10 cellular contexts compared by ENCODE assay signal in the genomic region with DNA sequence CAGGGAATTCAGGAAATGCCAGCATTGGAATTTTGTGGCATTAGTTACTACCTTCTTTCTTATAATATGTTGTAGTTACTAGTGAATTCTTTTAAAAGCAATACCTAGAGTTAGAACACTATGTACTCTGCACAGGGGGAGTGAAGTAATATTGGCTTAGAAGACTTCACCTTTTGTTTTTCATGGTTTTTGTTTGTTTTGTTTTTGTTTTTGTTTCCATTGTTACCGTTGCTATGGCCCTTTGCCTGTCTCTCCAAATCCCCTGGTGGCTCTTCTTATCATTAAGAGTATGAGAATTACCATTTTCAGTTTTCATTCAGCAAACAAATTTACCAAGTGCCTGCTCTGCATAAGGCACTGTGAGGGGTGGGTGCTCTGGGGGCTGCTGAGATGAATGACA.
DNase-seq lines count a peak whose midpoint lies in the region; TF ChIP-seq lines count a peak whose summit lies in the region.
"Had no signal": no experiment of that assay in that cellular context is flagged by ENCODE, and none has a peak within 500 bp of the region (broad histone marks: within the 10 kb centered on the region; RNA-seq: fewer than 3 reads in every experiment).

No MANE protein-coding gene starts in this region.

- CTCF ChIA-PET in Calu3 (lab: Charles Lee) = no interaction called here

- DNase-seq in NCI-H2107 treated with DMSO at 0.1 percent for 48 hours (lab: John Stamatoyannopoulos, UW; ENCODE audit: unreplicated experiment) (peak; percentile 23), NCI-H2107 (lab: John Stamatoyannopoulos, UW) (no peak), NCI-H2029 treated with DMSO at 0.1 percent for 48 hours (lab: John Stamatoyannopoulos, UW) (peak; percentile 44), endodermal cell (no peak), renal cortical epithelial cell (ENCODE audit: low read depth) (peak; percentile 94), Calu3 (no peak), sigmoid colon (no peak)
- DNase-seq in activated CD4-positive, CD25-positive, alpha-beta regulatory T cell treated with anti-CD3 and anti-CD28 coated beads, Interleukin-2, amount 50 U/mL, for 72 hours = no peak
- DNase-seq: activated CD4-positive, alpha-beta T cell treated with anti-CD3 and anti-CD28 coated beads, Interleukin-2, amount 10 ng/mL, durations not matched to agents 7 days and 5 days; glutamatergic neuron had no signal

- intact Hi-C loops in Calu3 (cut with micrococcal nuclease; ENCODE audit: unreplicated experiment) = no loop called here
- intact Hi-C loops in sigmoid colon (cut with DNase I) = no loop called here

- H3K36me3 Mint-ChIP-seq in endodermal cell (ENCODE audit: low read depth) (peaks cover 2% of the 10 kb centered on the region), Calu3 (ENCODE audit: insufficient read depth, unreplicated experiment) (no peaks in the 10 kb centered on the region)

- H3K36me3 ChIP-seq in endodermal cell (ENCODE audit: control insufficient read depth, insufficient read depth, low read length) (peaks cover 20% of the 10 kb centered on the region), sigmoid colon (peaks cover 0 to 19% (median 6%) of the 10 kb centered on the region in 4 donors)

- no peak overlapping the region for H3K4me3 ChIP-seq in endodermal cell (ENCODE audit: low read length)
- no peak overlapping the region for H3K4me3 ChIP-seq in sigmoid colon

- H3K4me1 ChIP-seq in endodermal cell (ENCODE audit: control insufficient read depth, insufficient read depth, low read length) (peaks cover 10% of the 10 kb centered on the region), sigmoid colon (peaks cover 0 to 31% (median 23%) of the 10 kb centered on the region in 4 donors)

- H3K9me3 ChIP-seq in endodermal cell (ENCODE audit: control insufficient read depth, low read length) (no peaks in the 10 kb centered on the region), sigmoid colon (no peaks in the 10 kb centered on the region)

- TF ChIP-seq CTCF in endodermal cell (conservative IDR thresholded peaks at IDR 0.05) (peak; percentile 26), Calu3 (IDR thresholded peaks at IDR 0.05; ENCODE audit: unreplicated experiment) (no peak), sigmoid colon (IDR thresholded peaks at IDR 0.05) (no peak)

- no peak for TF ChIP-seq EP300 in sigmoid colon (IDR thresholded peaks at IDR 0.05)

- H3K27ac ChIP-seq in endodermal cell (ENCODE audit: low read depth, low read length) = no peak overlapping the region
- peak overlapping the region in 1 of 4 donors; percentile 58 for H3K27ac ChIP-seq in sigmoid colon

- H3K27ac Mint-ChIP-seq in endodermal cell (peak overlapping the region; percentile 88), Calu3 (ENCODE audit: unreplicated experiment) (no peak overlapping the region)

- 33% methylated on average over 1 of the region's 1 CpG; no CpG with 5 or more reads in 1 of the 2 experiments for WGBS in endodermal cell (ENCODE audit: insufficient coverage in 1 of 2, insufficient read length in 1 of 2), 2 experiments
- WGBS in sigmoid colon, 2 donors = 35 to 70% methylated on average over 1 of the region's 1 CpG

- H3K27me3 ChIP-seq in endodermal cell (ENCODE audit: control insufficient read depth, insufficient read depth, low read length, poor library complexity, severe bottlenecking) = no peaks in the 10 kb centered on the region
- no peaks in the 10 kb centered on the region for H3K27me3 ChIP-seq in sigmoid colon

- no peak for TF ChIP-seq POLR2A in sigmoid colon (IDR thresholded peaks at IDR 0.05)

- H3K4me3 Mint-ChIP-seq in endodermal cell (no peak overlapping the region), Calu3 (ENCODE audit: low read depth, unreplicated experiment) (no peak overlapping the region)
- H3K4me3 Mint-ChIP-seq: activated CD4-positive, alpha-beta T cell treated with anti-CD3 and anti-CD28 coated beads, Interleukin-2, amount 10 ng/mL, durations not matched to agents 7 days and 5 days had no signal

- H3K27me3 Mint-ChIP-seq in endodermal cell (ENCODE audit: insufficient read depth) (no peaks in the 10 kb centered on the region), Calu3 (ENCODE audit: unreplicated experiment) (no peaks in the 10 kb centered on the region)
- H3K27me3 Mint-ChIP-seq: activated CD4-positive, alpha-beta T cell treated with anti-CD3 and anti-CD28 coated beads, Interleukin-2, amount 10 ng/mL, durations not matched to agents 7 days and 5 days had no signal

- H3K4me1 Mint-ChIP-seq in endodermal cell (peaks cover 72% of the 10 kb centered on the region), Calu3 (ENCODE audit: low read depth, unreplicated experiment) (peaks cover 17% of the 10 kb centered on the region)

- BruUV-seq in Calu3 (replicated peaks; lab: Mats Ljungman, UMichigan) = no TSS peak

- H3K9me3 Mint-ChIP-seq in endodermal cell (no peaks in the 10 kb centered on the region), Calu3 (ENCODE audit: low read depth, unreplicated experiment) (no peaks in the 10 kb centered on the region)
- H3K9me3 Mint-ChIP-seq: activated CD4-positive, alpha-beta T cell treated with anti-CD3 and anti-CD28 coated beads, Interleukin-2, amount 10 ng/mL, durations not matched to agents 7 days and 5 days had no signal

- H3K9ac ChIP-seq in endodermal cell (ENCODE audit: extremely low read depth, low read length, poor library complexity, severe bottlenecking) = peak overlapping the region; percentile 57

Comparison
In these comparisons a context has a peak if more than half of its experiments do, and no peak if none do; other contexts are left out.
1. DNase-seq: peak in NCI-H2107 treated with DMSO at 0.1 percent for 48 hours (single experiment), NCI-H2029 treated with DMSO at 0.1 percent for 48 hours (single experiment) and renal cortical epithelial cell (single experiment); none in NCI-H2107 (single experiment), endodermal cell (single experiment), activated CD4-positive, CD25-positive, alpha-beta regulatory T cell treated with anti-CD3 and anti-CD28 coated beads, Interleukin-2, amount 50 U/mL, for 72 hours (single experiment), Calu3 (single experiment) and sigmoid colon (single experiment).